ENCODE assay signal across 18 cellular contexts in the genomic region with DNA sequence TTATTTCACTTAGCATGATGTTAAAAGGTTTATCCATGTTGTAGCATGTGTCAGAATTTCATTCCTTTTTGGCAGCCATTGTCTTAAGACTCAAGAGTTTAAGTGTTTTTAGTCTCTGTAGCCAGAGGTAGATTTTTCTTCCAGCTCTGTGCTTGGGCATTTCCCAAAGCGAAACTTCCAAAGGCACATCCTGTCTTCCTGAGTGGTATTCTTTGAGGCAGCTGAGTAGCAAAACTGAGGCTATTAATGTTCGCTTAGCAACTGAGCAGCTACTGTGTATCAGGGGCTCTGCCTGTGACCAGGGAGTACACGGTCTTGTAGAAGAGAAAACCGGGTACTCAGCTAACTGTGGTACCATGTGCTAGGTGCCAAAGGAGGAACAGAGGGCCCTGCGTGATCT. TPM values are rescaled to one million over a fixed set of nuclear protein-coding genes. Genes with fewer than 3 reads are reported as not detected.
DNase-seq lines count a peak whose midpoint lies in the region; ATAC-seq, FAIRE-seq and TF ChIP-seq lines count a peak whose summit lies in the region.
"Had no signal": no experiment of that assay in that cellular context is flagged by ENCODE, and none has a peak within 500 bp of the region (broad histone marks: within the 10 kb centered on the region; RNA-seq: fewer than 3 reads in every experiment).

No MANE protein-coding gene starts in this region.

- H3K4me1 ChIP-seq in aorta (ENCODE audit: control insufficient read depth in 1 of 2, insufficient read depth in 2 of 2, low read length in 2 of 2) = peaks cover 9 to 12% of the 10 kb centered on the region in 2 donors

- H3K36me3 Mint-ChIP-seq in activated naive CD4-positive, alpha-beta T cell treated with anti-CD3 and anti-CD28 coated beads for 36 hours (ENCODE audit: low read depth) = peaks cover 8% of the 10 kb centered on the region
- peaks cover 2% of the 10 kb centered on the region for H3K36me3 Mint-ChIP-seq in osteocyte (ENCODE audit: unreplicated experiment)

- no peaks in the 10 kb centered on the region for H3K9me3 Mint-ChIP-seq in activated naive CD4-positive, alpha-beta T cell treated with anti-CD3 and anti-CD28 coated beads for 36 hours
- no peaks in the 10 kb centered on the region for H3K9me3 Mint-ChIP-seq in osteocyte (ENCODE audit: unreplicated experiment)
- H3K9me3 Mint-ChIP-seq: activated T-cell treated with anti-CD3 and anti-CD28 coated beads, Interleukin-2, amount 50 U/mL, for 24 hours had no signal

- no peak for ATAC-seq in aorta (ENCODE audit: low FRiP score)
- no peak for ATAC-seq in HG03457 (IDR thresholded peaks at IDR 0.05; ENCODE audit: unreplicated experiment)
- ATAC-seq: psoas muscle had no signal

- intact Hi-C loops in activated naive CD4-positive, alpha-beta T cell treated with anti-CD3 and anti-CD28 coated beads for 36 hours (cut with micrococcal nuclease) = no loop called here
- intact Hi-C loops in aorta (cut with DNase I) = no loop called here

- H3K4me3 Mint-ChIP-seq in activated naive CD4-positive, alpha-beta T cell treated with anti-CD3 and anti-CD28 coated beads for 36 hours = no peak overlapping the region
- H3K4me3 Mint-ChIP-seq in osteocyte (ENCODE audit: unreplicated experiment) = no peak overlapping the region
- H3K4me3 Mint-ChIP-seq: activated T-cell treated with anti-CD3 and anti-CD28 coated beads, Interleukin-2, amount 50 U/mL, for 24 hours had no signal

- H3K27ac ChIP-seq in aorta (ENCODE audit: low read depth in 1 of 2, low read length in 2 of 2) = peak overlapping the region; percentile 26 to 77
- H3K27ac ChIP-seq: C4-2B, psoas muscle had no signal

- TF ChIP-seq CTCF in osteocyte (IDR thresholded peaks at IDR 0.05) (no peak), GM20000 (IDR thresholded peaks at IDR 0.05; ENCODE audit: extremely low read depth, missing control alignments) (no peak)

- peak; percentile 33 for FAIRE-seq in islet of Langerhans (lab: Jason Lieb, UNC)
- FAIRE-seq: A204.1 had no signal

- no peak overlapping the region for H3K4me3 ChIP-seq in aorta (ENCODE audit: low read length in 2 of 2)
- H3K4me3 ChIP-seq: psoas muscle had no signal

- H3K27me3 ChIP-seq in aorta (ENCODE audit: control insufficient read depth in 1 of 2, insufficient read depth in 2 of 2, low read length in 1 of 2) = no peaks in the 10 kb centered on the region

- CTCF ChIA-PET in activated naive CD4-positive, alpha-beta T cell treated with anti-CD3 and anti-CD28 coated beads for 36 hours (lab: Charles Lee) = interaction anchor here (0.7 to 1.0 kb wide), 2 partner anchors 332 to 502 kb away, joined by 3 to 4 read pairs; no protein-coding TSS in a partner anchor

- H3K36me3 ChIP-seq in aorta (ENCODE audit: control insufficient read depth in 1 of 2, insufficient read depth in 2 of 2, low read length in 1 of 2) = no peaks in the 10 kb centered on the region

- no peaks in the 10 kb centered on the region for H3K27me3 Mint-ChIP-seq in activated naive CD4-positive, alpha-beta T cell treated with anti-CD3 and anti-CD28 coated beads for 36 hours (ENCODE audit: low read depth)
- H3K27me3 Mint-ChIP-seq in osteocyte (ENCODE audit: unreplicated experiment) = no peaks in the 10 kb centered on the region
- H3K27me3 Mint-ChIP-seq: activated T-cell treated with anti-CD3 and anti-CD28 coated beads, Interleukin-2, amount 50 U/mL, for 24 hours had no signal

- H3K9me3 ChIP-seq in aorta (ENCODE audit: control insufficient read depth, low read length) = no peaks in the 10 kb centered on the region
- H3K9me3 ChIP-seq: psoas muscle had no signal

- no peak for DNase-seq in activated naive CD4-positive, alpha-beta T cell treated with anti-CD3 and anti-CD28 coated beads for 36 hours
- no peak for DNase-seq in activated naive CD4-positive, alpha-beta T cell treated with Interleukin-2 at 50 U/mL for 16 hours
- DNase-seq in osteocyte (ENCODE audit: extremely low spot score, unreplicated experiment) = no peak
- no peak for DNase-seq in aorta
- no peak for DNase-seq in GM20000 (ENCODE audit: low spot score)
- DNase-seq in cortex of kidney (lab: John Stamatoyannopoulos, UW) = no peak
- DNase-seq: activated T-cell treated with anti-CD3 and anti-CD28 coated beads, Interleukin-2, amount 50 U/mL, for 24 hours; cerebellar nuclear complex; DMS79; Karpas-422; NCI-H446 treated with DMSO at 0.1 percent for 48 hours; psoas muscle; SHP77; substantia nigra had no signal

- H3K27ac Mint-ChIP-seq in activated naive CD4-positive, alpha-beta T cell treated with anti-CD3 and anti-CD28 coated beads for 36 hours = peak overlapping the region; percentile 42
- peak overlapping the region; percentile 64 for H3K27ac Mint-ChIP-seq in osteocyte (ENCODE audit: unreplicated experiment)

- peaks cover 56% of the 10 kb centered on the region for H3K4me1 Mint-ChIP-seq in activated naive CD4-positive, alpha-beta T cell treated with anti-CD3 and anti-CD28 coated beads for 36 hours (ENCODE audit: low read depth)
- peaks cover 47% of the 10 kb centered on the region for H3K4me1 Mint-ChIP-seq in osteocyte (ENCODE audit: unreplicated experiment)

- WGBS in aorta, 2 donors = 74 to 78% methylated on average over 5 of the region's 5 CpGs

RNA-seq across cellular contexts. Expression of gene ETV6, which starts 51.9 kb away (rescaled TPM):
- 10 to 100 TPM; 48.1 to 48.6 TPM for total RNA-seq in activated naive CD4-positive, alpha-beta T cell treated with anti-CD3 and anti-CD28 coated beads for 36 hours
- total RNA-seq in osteocyte (24.4 and 29.4 TPM in 2 replicates), aorta (100 to 1,000 TPM in 1 of 2 donors, 10 to 100 TPM in 1; 73.7 to 113 TPM)
- 10 to 100 TPM in 1 of 2 donors, 1 to 10 TPM in 1; 6.9 to 19.6 TPM for polyA plus RNA-seq in aorta
